Comparison of ENCODE assay signal across 8 cellular contexts in genomic region chr12:12725086-12725955, GRCh38. TPM values are rescaled to one million over a fixed set of nuclear protein-coding genes. Genes with fewer than 3 reads are reported as not detected.
A peak's percentile ranks its signal among the peaks of the same experiment; 100 is the strongest.
DNase-seq lines count a peak whose midpoint lies in the region; ATAC-seq and TF ChIP-seq lines count a peak whose summit lies in the region.

No MANE protein-coding gene starts in this region.

- peaks cover 8% of the 10 kb centered on the region for H3K27me3 Mint-ChIP-seq in CD4-positive, alpha-beta T cell
- no peaks in the 10 kb centered on the region for H3K27me3 Mint-ChIP-seq in activated CD8-positive, alpha-beta T cell treated with anti-CD3 and anti-CD28 coated beads for 36 hours

- intact Hi-C loops in CD4-positive, alpha-beta T cell (cut with DNase I, micrococcal nuclease), result loop anchor here (1.0 to 5.0 kb wide), 10 partner anchors 8 to 369 kb away; partner anchors contain the start of genes BORCS5 (in 2 of the 2), CDKN1B (in 2 of the 2), CREBL2 (in 1 of the 2) and DDX47 (in 1 of the 2)
- intact Hi-C loops in activated CD8-positive, alpha-beta T cell treated with anti-CD3 and anti-CD28 coated beads for 36 hours (cut with micrococcal nuclease), result loop anchor here (1.0 kb wide), 1 partner anchor 8 kb away; the partner anchor contains the start of gene CDKN1B

- no peaks in the 10 kb centered on the region for H3K27me3 ChIP-seq in CD4-positive, alpha-beta T cell (ENCODE audit: control insufficient read depth, insufficient read depth, low read length)
- no peaks in the 10 kb centered on the region for H3K27me3 ChIP-seq in lung (ENCODE audit: control insufficient read depth, insufficient read depth)

- H3K27ac Mint-ChIP-seq in CD4-positive, alpha-beta T cell, result peak overlapping the region; percentile 95
- H3K27ac Mint-ChIP-seq in activated CD8-positive, alpha-beta T cell treated with anti-CD3 and anti-CD28 coated beads for 36 hours, result peak overlapping the region; percentile 99

- H3K4me3 ChIP-seq in lung, result peak overlapping the region; percentile 83

- peak; percentile 81 to 96 (median 87) for DNase-seq in CD4-positive, alpha-beta T cell
- peak; percentile 96 for DNase-seq in NCI-H82 (lab: John Stamatoyannopoulos, UW)
- DNase-seq in activated CD8-positive, alpha-beta T cell treated with anti-CD3 and anti-CD28 coated beads for 36 hours, result peak; percentile 97
- DNase-seq in ecto neural progenitor cell (ENCODE audit: low spot score), result peak; percentile 94
- peak; percentile 91 for DNase-seq in lung (ENCODE audit: low spot score)
- DNase-seq in stimulated activated CD4-positive, alpha-beta T cell treated with anti-CD3 and anti-CD28 coated beads, TNF-alpha, amount 100 ng/mL, for 24 hours (ENCODE audit: low read depth in 3 of 3), result peak; percentile 73 to 93 (median 85)

- H3K36me3 Mint-ChIP-seq in CD4-positive, alpha-beta T cell (ENCODE audit: low read depth), result peaks cover 68% of the 10 kb centered on the region
- peaks cover 65% of the 10 kb centered on the region for H3K36me3 Mint-ChIP-seq in activated CD8-positive, alpha-beta T cell treated with anti-CD3 and anti-CD28 coated beads for 36 hours (ENCODE audit: low read depth)

- H3K4me1 ChIP-seq in lung (ENCODE audit: control insufficient read depth in 2 of 2, insufficient read depth in 2 of 2, low read length in 2 of 2), result no peaks in the 10 kb centered on the region

- WGBS in lung, 2 donors, result 1% methylated on average over 80 to 93 of the region's 93 CpGs

- H3K27ac ChIP-seq in CD4-positive, alpha-beta T cell (ENCODE audit: low read depth, low read length), result peak overlapping the region; percentile 91
- peak overlapping the region; percentile 86 to 95 for H3K27ac ChIP-seq in lung (ENCODE audit: low read depth in 1 of 2, low read length in 1 of 2)

- peak; percentile 56 for ATAC-seq in CD4-positive, alpha-beta T cell (ENCODE audit: poor library complexity)
- ATAC-seq in GM19452 (IDR thresholded peaks at IDR 0.05; ENCODE audit: unreplicated experiment) (peak; percentile 53), HG03575 (IDR thresholded peaks at IDR 0.05; ENCODE audit: extremely low read depth, insufficient number of reproducible peaks, low FRiP score, unreplicated experiment) (peak; percentile 31), lung (ENCODE audit: insufficient read depth, low FRiP score) (peak; percentile 88)
- peak; percentile 72 for ATAC-seq in activated CD8-positive, alpha-beta T cell treated with anti-CD3 and anti-CD28 coated beads for 36 hours

- H3K9me3 Mint-ChIP-seq in CD4-positive, alpha-beta T cell, result no peaks in the 10 kb centered on the region
- no peaks in the 10 kb centered on the region for H3K9me3 Mint-ChIP-seq in activated CD8-positive, alpha-beta T cell treated with anti-CD3 and anti-CD28 coated beads for 36 hours

- CTCF ChIA-PET in CD4-positive, alpha-beta T cell (lab: Charles Lee), result interaction anchor here (1.0 to 3.2 kb wide), 6 partner anchors 9 to 371 kb away, joined by 3 to 29 read pairs (median 4); no protein-coding TSS in a partner anchor
- CTCF ChIA-PET in activated CD8-positive, alpha-beta T cell treated with anti-CD3 and anti-CD28 coated beads for 36 hours (lab: Charles Lee), result interaction anchor here (1.0 to 4.0 kb wide), 5 partner anchors 9 to 369 kb away, joined by 4 to 55 read pairs (median 5); partner anchors contain the start of genes BORCS5 and CDKN1B

- POLR2A ChIA-PET in CD4-positive, alpha-beta T cell (lab: Charles Lee), result interaction anchor here (0.5 to 16.3 kb wide), 37 partner anchors 12 to 1179 kb away, joined by 3 to 441 read pairs (median 6); partner anchors contain the start of genes BORCS5, CDKN1B, DDX47 and DUSP16
- POLR2A ChIA-PET in activated CD8-positive, alpha-beta T cell treated with anti-CD3 and anti-CD28 coated beads for 36 hours (lab: Charles Lee), result interaction anchor here (0.7 to 7.2 kb wide), 14 partner anchors 11 to 1660 kb away, joined by 3 to 101 read pairs (median 4); partner anchors contain the start of genes BORCS5, CDKN1B, DUSP16 and GPR19

- no peak for TF ChIP-seq CTCF in CD4-positive, alpha-beta T cell (IDR thresholded peaks at IDR 0.05)
- TF ChIP-seq CTCF in activated CD8-positive, alpha-beta T cell treated with anti-CD3 and anti-CD28 coated beads for 36 hours (IDR thresholded peaks at IDR 0.05), result no peak
- TF ChIP-seq CTCF in lung (IDR thresholded peaks at IDR 0.05; ENCODE audit: control extremely low read depth, extremely low read depth), result no peak

- no peaks in the 10 kb centered on the region for H3K9me3 ChIP-seq in CD4-positive, alpha-beta T cell (ENCODE audit: control insufficient read depth, low read length)
- H3K9me3 ChIP-seq in lung (ENCODE audit: control insufficient read depth in 2 of 2, insufficient read depth in 1 of 2, low read length in 1 of 2), result no peaks in the 10 kb centered on the region

- no peaks in the 10 kb centered on the region for H3K36me3 ChIP-seq in lung (ENCODE audit: control insufficient read depth in 2 of 2, insufficient read depth in 2 of 2, low read length in 2 of 2)

- H3K4me3 Mint-ChIP-seq in CD4-positive, alpha-beta T cell, result peak overlapping the region; percentile 98
- peak overlapping the region; percentile 86 for H3K4me3 Mint-ChIP-seq in activated CD8-positive, alpha-beta T cell treated with anti-CD3 and anti-CD28 coated beads for 36 hours

- peaks cover 63% of the 10 kb centered on the region for H3K4me1 Mint-ChIP-seq in CD4-positive, alpha-beta T cell (ENCODE audit: low read depth)
- H3K4me1 Mint-ChIP-seq in activated CD8-positive, alpha-beta T cell treated with anti-CD3 and anti-CD28 coated beads for 36 hours (ENCODE audit: low read depth), result peaks cover 48% of the 10 kb centered on the region

RNA-seq across cellular contexts. Expression of gene CDKN1B, which starts 8.2 kb away (rescaled TPM):
- total RNA-seq in CD4-positive, alpha-beta T cell, result 100 to 1,000 TPM; 352 TPM
- total RNA-seq in activated CD8-positive, alpha-beta T cell treated with anti-CD3 and anti-CD28 coated beads for 36 hours, result 10 to 100 TPM; 39.9 to 40.8 TPM
- total RNA-seq in lung, result 10 to 100 TPM; 41.2 to 89.4 TPM
- 10 to 100 TPM; 27.3 to 38.5 TPM for polyA plus RNA-seq in lung

RNA-seq across cellular contexts. Expression of gene GPR19, which starts 29.3 kb away (rescaled TPM):
- 1 to 10 TPM; 1.1 to 1.9 TPM for total RNA-seq in CD4-positive, alpha-beta T cell
- total RNA-seq in activated CD8-positive, alpha-beta T cell treated with anti-CD3 and anti-CD28 coated beads for 36 hours, result 10 to 100 TPM; 17.3 to 17.6 TPM
- total RNA-seq in lung, result under 1 TPM in 1 of 2 donors, not detected in 1; 0.15 TPM
- under 1 TPM; 0.17 to 0.20 TPM for polyA plus RNA-seq in lung

Comparison
In these comparisons a context has a peak if more than half of its experiments do, and no peak if none do; other contexts are left out.
1. Peak in every context shown above with its lines: DNase-seq, ATAC-seq, H3K4me3 ChIP-seq and H3K27ac ChIP-seq.
2. ATAC-seq: peak in every context shown above with its lines; median percentile 88 in lung; 72 in activated CD8-positive, alpha-beta T cell treated with anti-CD3 and anti-CD28 coated beads for 36 hours; 56 in CD4-positive, alpha-beta T cell; 53 in GM19452; 31 in HG03575.
3. RNA of gene GPR19, which starts 29.3 kb away (total RNA-seq): 17.3 to 17.6 TPM in activated CD8-positive, alpha-beta T cell treated with anti-CD3 and anti-CD28 coated beads for 36 hours; 1.1 to 1.9 TPM in CD4-positive, alpha-beta T cell and 0.15 TPM in lung; every median in the first group is over 4 times any median in the second.